In the genomic region with DNA sequence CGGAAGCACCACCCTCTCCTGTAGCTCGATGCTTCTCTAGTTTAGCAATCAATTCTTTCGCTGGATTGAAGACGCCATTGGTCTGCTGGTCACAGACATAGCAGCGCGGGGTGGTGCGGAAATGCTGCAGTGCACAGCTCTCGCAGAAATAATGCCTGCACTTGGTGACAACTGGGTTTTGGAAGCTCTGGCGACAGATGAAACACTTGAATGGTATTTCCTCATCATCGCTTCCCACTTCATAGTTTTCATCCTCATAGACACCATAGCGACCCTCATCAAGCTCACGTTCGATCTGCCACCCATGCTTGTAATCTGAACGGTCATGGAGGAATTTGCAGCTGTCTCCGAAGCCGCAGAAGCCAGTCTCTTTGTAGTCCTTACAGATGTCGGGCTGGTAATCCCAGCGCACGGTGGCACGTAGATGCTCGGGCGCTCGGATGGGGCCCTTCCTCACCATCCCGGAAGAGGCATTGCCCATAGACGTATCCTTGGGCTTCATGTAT, we compare ENCODE assay signal across 8 cellular contexts. TPM values are rescaled to one million over a fixed set of nuclear protein-coding genes. Genes with fewer than 3 reads are reported as not detected.
DNase-seq lines count a peak whose midpoint lies in the region; ATAC-seq and TF ChIP-seq lines count a peak whose summit lies in the region.

No MANE protein-coding gene starts in this region.

- peak overlapping the region; percentile 63 to 65 for H3K4me3 ChIP-seq in gastroesophageal sphincter

- peak overlapping the region; percentile 74 to 90 (median 90) for H3K27ac ChIP-seq in gastroesophageal sphincter

- H3K4me1 ChIP-seq in gastroesophageal sphincter, result peaks cover 0 to 14% (median 0%) of the 10 kb centered on the region in 3 donors

- no peaks in the 10 kb centered on the region for H3K27me3 ChIP-seq in gastroesophageal sphincter

- peaks cover 0 to 5% of the 10 kb centered on the region in 2 donors for H3K36me3 ChIP-seq in gastroesophageal sphincter

- peak; percentile 30 for DNase-seq in COLO668 (lab: John Stamatoyannopoulos, UW; ENCODE audit: unreplicated experiment)
- DNase-seq in NCI-H526 treated with DMSO at 0.1 percent for 48 hours (lab: John Stamatoyannopoulos, UW), result peak; percentile 45
- peak; percentile 71 for DNase-seq in activated effector memory CD4-positive, alpha-beta T cell treated with anti-CD3 and anti-CD28 coated beads, Interleukin-2, amount 50 U/mL, for 16 hours
- DNase-seq in omental fat pad (ENCODE audit: low spot score), result no peak
- no peak for DNase-seq in NK-92 treated with Interleukin-12 subunit alpha and Interleukin-12 subunit beta, amount 100 ng/mL, for 24 hours (lab: John Stamatoyannopoulos, UW)

- WGBS in gastroesophageal sphincter (ENCODE audit: low coverage in 1 of 2), 2 donors, result 0 to 24% methylated on average over 2 to 10 of the region's 25 CpGs

- H3K9me3 ChIP-seq in gastroesophageal sphincter, result no peaks in the 10 kb centered on the region

- ATAC-seq in GM21737 (IDR thresholded peaks at IDR 0.05; ENCODE audit: unreplicated experiment) (peak; percentile 18), gastroesophageal sphincter (no peak), omental fat pad (ENCODE audit: low FRiP score) (peak; percentile 10), GM19328 (IDR thresholded peaks at IDR 0.05; ENCODE audit: unreplicated experiment) (no peak)

- TF ChIP-seq POLR2A in gastroesophageal sphincter (IDR thresholded peaks at IDR 0.05), result no peak

- TF ChIP-seq EP300 in gastroesophageal sphincter (IDR thresholded peaks at IDR 0.05), result no peak

- TF ChIP-seq CTCF in gastroesophageal sphincter (IDR thresholded peaks at IDR 0.05) (no peak), omental fat pad (IDR thresholded peaks at IDR 0.05) (no peak)

RNA-seq across cellular contexts. Expression of a gene that starts 0.9 kb away (rescaled TPM):
- total RNA-seq in gastroesophageal sphincter (10 to 100 TPM in 3 of 4 donors, 1 to 10 TPM in 1; 6.4 to 18.6 (median 12.6) TPM), omental fat pad (10 to 100 TPM in 2 of 4 donors, 1 to 10 TPM in 2; 7.1 to 19.7 (median 10.5) TPM)

RNA-seq across cellular contexts. Expression of a gene that starts 1.0 kb away (rescaled TPM):
- total RNA-seq in gastroesophageal sphincter, result 100 to 1,000 TPM in 1 of 4 donors, 10 to 100 TPM in 3; 55.8 to 104 (median 74.5) TPM
- 10 to 100 TPM; 47.0 to 78.5 (median 56.8) TPM for total RNA-seq in omental fat pad

RNA-seq across cellular contexts. Expression of a gene that starts 17.9 kb away (rescaled TPM):
- 1 to 10 TPM; 3.9 to 7.0 (median 4.3) TPM for total RNA-seq in gastroesophageal sphincter
- 1 to 10 TPM; 3.4 to 4.4 (median 4.0) TPM for total RNA-seq in omental fat pad

RNA-seq across cellular contexts. Expression of a gene that starts 25.0 kb away (rescaled TPM):
- total RNA-seq in gastroesophageal sphincter, result not detected
- not detected for total RNA-seq in omental fat pad

Comparison
In these comparisons a context has a peak if more than half of its experiments do, and no peak if none do; other contexts are left out.
1. DNase-seq: peak in COLO668 (single experiment), NCI-H526 treated with DMSO at 0.1 percent for 48 hours (single experiment) and activated effector memory CD4-positive, alpha-beta T cell treated with anti-CD3 and anti-CD28 coated beads, Interleukin-2, amount 50 U/mL, for 16 hours (single experiment); none in omental fat pad (single experiment) and NK-92 treated with Interleukin-12 subunit alpha and Interleukin-12 subunit beta, amount 100 ng/mL, for 24 hours (single experiment).
2. ATAC-seq: peak in GM21737 (single experiment) and omental fat pad (single experiment); none in gastroesophageal sphincter (single experiment) and GM19328 (single experiment).